In genomic region chr5:273491-273890, GRCh38 we compare ENCODE assay signal across 8 cellular contexts. TPM values are rescaled to one million over a fixed set of nuclear protein-coding genes. Genes with fewer than 3 reads are reported as not detected.
DNase-seq lines count a peak whose midpoint lies in the region; ATAC-seq, FAIRE-seq and TF ChIP-seq lines count a peak whose summit lies in the region.
"Not testable (repeated sequence)": the region's sequence is repeated elsewhere in the genome, so short reads cannot be mapped to it uniquely, and the experiment has no call there.

No MANE protein-coding gene starts in this region.

- not testable (repeated sequence) for TF ChIP-seq CTCF in CD4-positive, alpha-beta T cell (IDR thresholded peaks at IDR 0.05); astrocyte (IDR thresholded peaks at IDR 0.05; ENCODE audit: insufficient read depth, low read depth, low read length); fibroblast of lung (conservative IDR thresholded peaks at IDR 0.05 in 1 of 2, IDR thresholded peaks at IDR 0.05 in 1 of 2; ENCODE audit: low read depth in 1 of 2, low read length in 2 of 2)

- H3K27ac ChIP-seq in CD4-positive, alpha-beta T cell (ENCODE audit: low read depth, low read length); HUES6 (ENCODE audit: low read depth, low read length); SK-N-MC; astrocyte (ENCODE audit: low read depth, low read length): not testable (repeated sequence)
- H3K27ac ChIP-seq in fibroblast of lung (ENCODE audit: insufficient read depth, low read length) = peak overlapping the region; percentile 14

- not testable (repeated sequence) for H3K27me3 Mint-ChIP-seq in CD4-positive, alpha-beta T cell; activated CD8-positive, alpha-beta memory T cell treated with anti-CD3 and anti-CD28 coated beads, Interleukin-2, amount 10 ng/mL, durations not matched to agents 7 days and 5 days; astrocyte (ENCODE audit: low read depth, unreplicated experiment); naive thymus-derived CD8-positive, alpha-beta T cell; stimulated activated naive B cell treated with anti-CD40 and anti-IgM and Interleukin-4, amounts not matched to agents 10 μg/mL and 1 μg/mL and 100 μg/mL, for 72 hours

- intact Hi-C loops in CD4-positive, alpha-beta T cell (cut with DNase I, micrococcal nuclease) = loop anchor here in 1 of 2 experiments (5.0 kb wide), 2 partner anchors 169 to 199 kb away; partner anchors contain the start of gene EXOC3

- POLR2A ChIA-PET in CD4-positive, alpha-beta T cell (lab: Charles Lee); naive thymus-derived CD8-positive, alpha-beta T cell (lab: Charles Lee): not testable (repeated sequence)

- not testable (repeated sequence) for H3K9ac ChIP-seq in HUES6 (ENCODE audit: low read length); SK-N-MC (ENCODE audit: insufficient read length); fibroblast of lung (ENCODE audit: insufficient read depth, low read length)
- peak overlapping the region; percentile 20 for H3K9ac ChIP-seq in astrocyte (ENCODE audit: low read length)

- FAIRE-seq in astrocyte (lab: Jason Lieb, UNC) = not testable (repeated sequence)

- not testable (repeated sequence) for DNase-seq in CD4-positive, alpha-beta T cell; SK-N-MC (ENCODE audit: low read depth, low spot score); astrocyte (ENCODE audit: low read depth); fibroblast of lung (ENCODE audit: low read depth in 2 of 2); naive thymus-derived CD8-positive, alpha-beta T cell; stimulated activated naive B cell treated with anti-CD40 and anti-IgM and Interleukin-4, amounts not matched to agents 10 μg/mL and 1 μg/mL and 100 μg/mL, for 72 hours
- peak; percentile 5 for DNase-seq in activated CD8-positive, alpha-beta memory T cell treated with anti-CD3 and anti-CD28 coated beads, Interleukin-2, amount 10 ng/mL, durations not matched to agents 7 days and 5 days

- 0 out of 2 replicates have a peak overlapping the region, but pooled peaks have one; percentile 49 for H3K4me3 ChIP-seq in HUES6 (ENCODE audit: low read depth, low read length)
- peak overlapping the region; percentile 68 for H3K4me3 ChIP-seq in SK-N-MC
- not testable (repeated sequence) for H3K4me3 ChIP-seq in astrocyte (ENCODE audit: insufficient read depth, low read depth, low read length)
- peak overlapping the region in 2 of 4 experiments; percentile 14 to 84 for H3K4me3 ChIP-seq in fibroblast of lung (replicated peaks in 1 of 4; ENCODE audit: control extremely low read depth in 1 of 4, insufficient read depth in 1 of 4, low read depth in 3 of 4, low read length in 4 of 4)

- H3K4me2 ChIP-seq in astrocyte (ENCODE audit: low read length) (peak overlapping the region; percentile 87), fibroblast of lung (ENCODE audit: extremely low read depth, insufficient read depth, low read length) (peak overlapping the region; percentile 59)

- H2AFZ ChIP-seq in astrocyte (ENCODE audit: low read depth, low read length); fibroblast of lung (ENCODE audit: low read length): not testable (repeated sequence)

- H4K20me1 ChIP-seq in astrocyte (ENCODE audit: insufficient read depth, low read length) = peaks cover 28% of the 10 kb centered on the region
- not testable (repeated sequence) for H4K20me1 ChIP-seq in fibroblast of lung (ENCODE audit: control insufficient read depth, extremely low read depth, insufficient read depth, low read length)

- CTCF ChIA-PET in CD4-positive, alpha-beta T cell (lab: Charles Lee); activated CD8-positive, alpha-beta memory T cell treated with anti-CD3 and anti-CD28 coated beads, Interleukin-2, amount 10 ng/mL, durations not matched to agents 7 days and 5 days (lab: Charles Lee): not testable (repeated sequence)

- peaks cover 49% of the 10 kb centered on the region for H3K79me2 ChIP-seq in astrocyte (ENCODE audit: insufficient read depth, low read length)
- H3K79me2 ChIP-seq in fibroblast of lung (ENCODE audit: control insufficient read depth, insufficient read depth, low read length) = peaks cover 34% of the 10 kb centered on the region

- peaks cover 44% of the 10 kb centered on the region for H3K36me3 Mint-ChIP-seq in CD4-positive, alpha-beta T cell (ENCODE audit: low read depth)
- H3K36me3 Mint-ChIP-seq in activated CD8-positive, alpha-beta memory T cell treated with anti-CD3 and anti-CD28 coated beads, Interleukin-2, amount 10 ng/mL, durations not matched to agents 7 days and 5 days = peaks cover 15% of the 10 kb centered on the region
- not testable (repeated sequence) for H3K36me3 Mint-ChIP-seq in astrocyte (ENCODE audit: low read depth, unreplicated experiment)
- peaks cover 0 to 42% (median 5%) of the 10 kb centered on the region in 3 donors for H3K36me3 Mint-ChIP-seq in naive thymus-derived CD8-positive, alpha-beta T cell
- peaks cover 23 to 30% of the 10 kb centered on the region in 2 donors for H3K36me3 Mint-ChIP-seq in stimulated activated naive B cell treated with anti-CD40 and anti-IgM and Interleukin-4, amounts not matched to agents 10 μg/mL and 1 μg/mL and 100 μg/mL, for 72 hours

- peak overlapping the region; percentile 91 for H3K4me3 Mint-ChIP-seq in CD4-positive, alpha-beta T cell
- H3K4me3 Mint-ChIP-seq in activated CD8-positive, alpha-beta memory T cell treated with anti-CD3 and anti-CD28 coated beads, Interleukin-2, amount 10 ng/mL, durations not matched to agents 7 days and 5 days = peak overlapping the region; percentile 83
- peak overlapping the region; percentile 91 for H3K4me3 Mint-ChIP-seq in astrocyte (ENCODE audit: unreplicated experiment)
- peak overlapping the region; percentile 66 to 95 (median 77) for H3K4me3 Mint-ChIP-seq in naive thymus-derived CD8-positive, alpha-beta T cell
- H3K4me3 Mint-ChIP-seq in stimulated activated naive B cell treated with anti-CD40 and anti-IgM and Interleukin-4, amounts not matched to agents 10 μg/mL and 1 μg/mL and 100 μg/mL, for 72 hours = peak overlapping the region; percentile 90 to 97

- peaks cover 24% of the 10 kb centered on the region for H3K36me3 ChIP-seq in HUES6 (ENCODE audit: control insufficient read depth, insufficient read depth, low read length)
- peaks cover 26% of the 10 kb centered on the region for H3K36me3 ChIP-seq in SK-N-MC (ENCODE audit: insufficient read depth, low read length)
- not testable (repeated sequence) for H3K36me3 ChIP-seq in astrocyte (ENCODE audit: insufficient read depth, low read length); fibroblast of lung (ENCODE audit: control insufficient read depth, insufficient read depth, low read length)

- H3K9me3 ChIP-seq in CD4-positive, alpha-beta T cell (ENCODE audit: control insufficient read depth, low read length); HUES6 (ENCODE audit: control insufficient read depth, insufficient read depth, low read depth, low read length); SK-N-MC (ENCODE audit: low read depth, low read length); astrocyte (ENCODE audit: insufficient read depth, low read depth, low read length); fibroblast of lung (ENCODE audit: control insufficient read depth, insufficient read depth, low read depth, low read length): not testable (repeated sequence)

- not testable (repeated sequence) for H3K27me3 ChIP-seq in CD4-positive, alpha-beta T cell (ENCODE audit: control insufficient read depth, insufficient read depth, low read length); HUES6 (ENCODE audit: control insufficient read depth, insufficient read depth, low read length); astrocyte (ENCODE audit: insufficient read depth, low read length); fibroblast of lung (ENCODE audit: control insufficient read depth, insufficient read depth, low read length)

- peak overlapping the region; percentile 72 for H3K27ac Mint-ChIP-seq in CD4-positive, alpha-beta T cell
- not testable (repeated sequence) for H3K27ac Mint-ChIP-seq in activated CD8-positive, alpha-beta memory T cell treated with anti-CD3 and anti-CD28 coated beads, Interleukin-2, amount 10 ng/mL, durations not matched to agents 7 days and 5 days
- peak overlapping the region; percentile 67 for H3K27ac Mint-ChIP-seq in astrocyte (ENCODE audit: unreplicated experiment)
- peak overlapping the region in 8 of 10 donors; percentile 9 to 94 (median 66) for H3K27ac Mint-ChIP-seq in naive thymus-derived CD8-positive, alpha-beta T cell
- H3K27ac Mint-ChIP-seq in stimulated activated naive B cell treated with anti-CD40 and anti-IgM and Interleukin-4, amounts not matched to agents 10 μg/mL and 1 μg/mL and 100 μg/mL, for 72 hours = peak overlapping the region; percentile 27

- ATAC-seq in CD4-positive, alpha-beta T cell (ENCODE audit: poor library complexity); activated CD8-positive, alpha-beta memory T cell treated with anti-CD3 and anti-CD28 coated beads, Interleukin-2, amount 10 ng/mL, durations not matched to agents 7 days and 5 days; naive thymus-derived CD8-positive, alpha-beta T cell; stimulated activated naive B cell treated with anti-CD40 and anti-IgM and Interleukin-4, amounts not matched to agents 10 μg/mL and 1 μg/mL and 100 μg/mL, for 72 hours (replicated peaks): not testable (repeated sequence)

- peaks cover 42% of the 10 kb centered on the region for H3K4me1 Mint-ChIP-seq in CD4-positive, alpha-beta T cell (ENCODE audit: low read depth)
- peaks cover 39% of the 10 kb centered on the region for H3K4me1 Mint-ChIP-seq in activated CD8-positive, alpha-beta memory T cell treated with anti-CD3 and anti-CD28 coated beads, Interleukin-2, amount 10 ng/mL, durations not matched to agents 7 days and 5 days
- peaks cover 20% of the 10 kb centered on the region for H3K4me1 Mint-ChIP-seq in astrocyte (ENCODE audit: low read depth, unreplicated experiment)
- H3K4me1 Mint-ChIP-seq in naive thymus-derived CD8-positive, alpha-beta T cell = peaks cover 13 to 53% (median 39%) of the 10 kb centered on the region in 4 donors
- H3K4me1 Mint-ChIP-seq in stimulated activated naive B cell treated with anti-CD40 and anti-IgM and Interleukin-4, amounts not matched to agents 10 μg/mL and 1 μg/mL and 100 μg/mL, for 72 hours = peaks cover 24 to 50% of the 10 kb centered on the region in 2 donors

- not testable (repeated sequence) for H3K4me1 ChIP-seq in HUES6 (ENCODE audit: control insufficient read depth, insufficient read depth, low read length); fibroblast of lung (ENCODE audit: control insufficient read depth, extremely low read depth, insufficient read depth, low read length)
- H3K4me1 ChIP-seq in astrocyte (ENCODE audit: insufficient read depth, low read length) = peaks cover 11% of the 10 kb centered on the region

- not testable (repeated sequence) for H3K9me3 Mint-ChIP-seq in CD4-positive, alpha-beta T cell; activated CD8-positive, alpha-beta memory T cell treated with anti-CD3 and anti-CD28 coated beads, Interleukin-2, amount 10 ng/mL, durations not matched to agents 7 days and 5 days (ENCODE audit: low read depth); astrocyte (ENCODE audit: unreplicated experiment); naive thymus-derived CD8-positive, alpha-beta T cell; stimulated activated naive B cell treated with anti-CD40 and anti-IgM and Interleukin-4, amounts not matched to agents 10 μg/mL and 1 μg/mL and 100 μg/mL, for 72 hours

RNA-seq across cellular contexts. Expression of gene PDCD6, which starts 2.0 kb away (rescaled TPM):
- total RNA-seq in CD4-positive, alpha-beta T cell = 10 to 100 TPM; 36.9 to 38.1 TPM
- 100 to 1,000 TPM in 1 of 2 experiments, 10 to 100 TPM in 1; 81.7 to 101 TPM for total RNA-seq in activated CD8-positive, alpha-beta memory T cell treated with anti-CD3 and anti-CD28 coated beads, Interleukin-2, amount 10 ng/mL, durations not matched to agents 7 days and 5 days
- total RNA-seq in astrocyte (99.1 and 99.6 TPM in 2 replicates), fibroblast of lung (110 and 134 TPM in 2 replicates)
- polyA plus RNA-seq in fibroblast of lung = 165 and 190 TPM in 2 replicates
- polyA plus RNA-seq in fibroblast of lung (2012) = 118 and 140 TPM in 2 replicates
- polyA minus RNA-seq in fibroblast of lung (ENCODE audit: low replicate concordance) = 149 and 199 TPM in 2 replicates
- total RNA-seq in naive thymus-derived CD8-positive, alpha-beta T cell = 10 to 100 TPM; 92.5 to 98.2 TPM
- polyA plus RNA-seq in naive thymus-derived CD8-positive, alpha-beta T cell = 100 to 1,000 TPM; 183 to 223 (median 211) TPM

RNA-seq across cellular contexts. Expression of gene AHRR, which starts 48.0 kb away (rescaled TPM):
- total RNA-seq in CD4-positive, alpha-beta T cell = under 1 TPM; 0.45 to 0.63 TPM
- 10 to 100 TPM; 56.8 to 64.0 TPM for total RNA-seq in activated CD8-positive, alpha-beta memory T cell treated with anti-CD3 and anti-CD28 coated beads, Interleukin-2, amount 10 ng/mL, durations not matched to agents 7 days and 5 days
- 8.6 and 10.5 TPM in 2 replicates for total RNA-seq in astrocyte
- total RNA-seq in fibroblast of lung = 6.2 and 26.4 TPM in 2 replicates
- polyA plus RNA-seq in fibroblast of lung = 11.3 and 16.0 TPM in 2 replicates
- 12.8 and 18.3 TPM in 2 replicates for polyA plus RNA-seq in fibroblast of lung (2012)
- 18.5 and 28.2 TPM in 2 replicates for polyA minus RNA-seq in fibroblast of lung (ENCODE audit: low replicate concordance)
- 1 to 10 TPM; 5.8 to 7.6 TPM for total RNA-seq in naive thymus-derived CD8-positive, alpha-beta T cell
- polyA plus RNA-seq in naive thymus-derived CD8-positive, alpha-beta T cell = under 1 TPM in 2 of 3 donors, not detected in 1; 0.11 to 0.23 TPM

RNA-seq across cellular contexts. Expression of gene SDHA, which starts 55.4 kb away (rescaled TPM):
- 100 to 1,000 TPM; 244 to 245 TPM for total RNA-seq in CD4-positive, alpha-beta T cell
- total RNA-seq in activated CD8-positive, alpha-beta memory T cell treated with anti-CD3 and anti-CD28 coated beads, Interleukin-2, amount 10 ng/mL, durations not matched to agents 7 days and 5 days = 100 to 1,000 TPM; 201 TPM
- 91.7 and 102 TPM in 2 replicates for total RNA-seq in astrocyte
- 103 and 150 TPM in 2 replicates for total RNA-seq in fibroblast of lung
- polyA plus RNA-seq in fibroblast of lung = 89.6 and 116 TPM in 2 replicates
- 134 and 176 TPM in 2 replicates for polyA plus RNA-seq in fibroblast of lung (2012)
- 300 and 525 TPM in 2 replicates for polyA minus RNA-seq in fibroblast of lung (ENCODE audit: low replicate concordance)
- 100 to 1,000 TPM; 130 to 137 TPM for total RNA-seq in naive thymus-derived CD8-positive, alpha-beta T cell
- polyA plus RNA-seq in naive thymus-derived CD8-positive, alpha-beta T cell = 100 to 1,000 TPM; 160 to 200 (median 165) TPM

RNA-seq across cellular contexts. Expression of gene CCDC127, which starts 55.5 kb away (rescaled TPM):
- total RNA-seq in CD4-positive, alpha-beta T cell = 1 to 10 TPM; 1.9 to 2.8 TPM
- 1 to 10 TPM; 4.8 to 6.2 TPM for total RNA-seq in activated CD8-positive, alpha-beta memory T cell treated with anti-CD3 and anti-CD28 coated beads, Interleukin-2, amount 10 ng/mL, durations not matched to agents 7 days and 5 days
- total RNA-seq in astrocyte (5.6 and 8.8 TPM in 2 replicates), fibroblast of lung (5.6 and 7.4 TPM in 2 replicates)
- polyA plus RNA-seq in fibroblast of lung = 3.7 and 4.8 TPM in 2 replicates
- polyA plus RNA-seq in fibroblast of lung (2012) = 4.5 and 6.0 TPM in 2 replicates
- 3.0 and 5.5 TPM in 2 replicates for polyA minus RNA-seq in fibroblast of lung (ENCODE audit: low replicate concordance)
- total RNA-seq in naive thymus-derived CD8-positive, alpha-beta T cell = 10 to 100 TPM in 1 of 2 experiments, 1 to 10 TPM in 1; 8.4 to 10.1 TPM
- 1 to 10 TPM; 3.2 to 4.4 (median 3.5) TPM for polyA plus RNA-seq in naive thymus-derived CD8-positive, alpha-beta T cell
